In genomic region chr7:155490697-155491628, GRCh38 we compare ENCODE assay signal across 8 cellular contexts. TPM values are rescaled to one million over a fixed set of nuclear protein-coding genes. Genes with fewer than 3 reads are reported as not detected.
DNase-seq lines count a peak whose midpoint lies in the region; ATAC-seq and TF ChIP-seq lines count a peak whose summit lies in the region.

No MANE protein-coding gene starts in this region.

- TF ChIP-seq CTCF in kidney epithelial cell (IDR thresholded peaks at IDR 0.05; ENCODE audit: insufficient read depth, low read length, poor library complexity, severe bottlenecking): no peak

- peaks cover 10 to 35% of the 10 kb centered on the region in 2 donors for H3K27me3 Mint-ChIP-seq in CD8-positive, alpha-beta memory T cell
- H3K27me3 Mint-ChIP-seq in activated naive CD8-positive, alpha-beta T cell treated with anti-CD3 and anti-CD28 coated beads, Interleukin-2, amount 10 ng/mL, durations not matched to agents 7 days and 5 days: peaks cover 13% of the 10 kb centered on the region

- POLR2A ChIA-PET in CD8-positive, alpha-beta memory T cell (lab: Charles Lee): no interaction called here
- POLR2A ChIA-PET in activated naive CD8-positive, alpha-beta T cell treated with anti-CD3 and anti-CD28 coated beads, Interleukin-2, amount 10 ng/mL, durations not matched to agents 7 days and 5 days (lab: Charles Lee): interaction anchor here (0.6 kb wide), 1 partner anchor 1539 kb away, joined by 3 read pairs; no protein-coding TSS in a partner anchor

- peak overlapping the region; percentile 78 to 91 (median 86) for H3K4me3 Mint-ChIP-seq in CD8-positive, alpha-beta memory T cell
- peak overlapping the region; percentile 80 for H3K4me3 Mint-ChIP-seq in activated naive CD8-positive, alpha-beta T cell treated with anti-CD3 and anti-CD28 coated beads, Interleukin-2, amount 10 ng/mL, durations not matched to agents 7 days and 5 days

- H3K9me3 Mint-ChIP-seq in CD8-positive, alpha-beta memory T cell: no peaks in the 10 kb centered on the region
- H3K9me3 Mint-ChIP-seq in activated naive CD8-positive, alpha-beta T cell treated with anti-CD3 and anti-CD28 coated beads, Interleukin-2, amount 10 ng/mL, durations not matched to agents 7 days and 5 days: no peaks in the 10 kb centered on the region

- CTCF ChIA-PET in CD8-positive, alpha-beta memory T cell (lab: Charles Lee): no interaction called here

- peaks cover 0 to 3% (median 0%) of the 10 kb centered on the region in 3 donors for H3K36me3 Mint-ChIP-seq in CD8-positive, alpha-beta memory T cell
- H3K36me3 Mint-ChIP-seq in activated naive CD8-positive, alpha-beta T cell treated with anti-CD3 and anti-CD28 coated beads, Interleukin-2, amount 10 ng/mL, durations not matched to agents 7 days and 5 days: peaks cover 3% of the 10 kb centered on the region

- H3K27me3 ChIP-seq in CD8-positive, alpha-beta memory T cell (ENCODE audit: insufficient read depth, low read length, poor library complexity, severe bottlenecking): peaks cover 8% of the 10 kb centered on the region
- peaks cover 24% of the 10 kb centered on the region for H3K27me3 ChIP-seq in kidney epithelial cell (ENCODE audit: control insufficient read depth, insufficient read depth, low read length)

- peak in 3 of 5 donors; percentile 14 to 23 (median 17) for DNase-seq in CD8-positive, alpha-beta memory T cell
- DNase-seq in activated naive CD8-positive, alpha-beta T cell treated with anti-CD3 and anti-CD28 coated beads, Interleukin-2, amount 10 ng/mL, durations not matched to agents 7 days and 5 days: peak; percentile 70
- DNase-seq in kidney epithelial cell (ENCODE audit: low read depth) (no peak), T-helper 9 cell (no peak), NCI-H2227 treated with DMSO at 0.1 percent for 48 hours (lab: John Stamatoyannopoulos, UW) (no peak)
- peak; percentile 32 for DNase-seq in stimulated activated CD4-positive, alpha-beta T cell treated with anti-CD3 and anti-CD28 coated beads, Interleukin-4, amount 100 ng/mL, for 24 hours

- H3K4me3 ChIP-seq in CD8-positive, alpha-beta memory T cell (ENCODE audit: low read length): peak overlapping the region; percentile 45
- peak overlapping the region; percentile 9 for H3K4me3 ChIP-seq in kidney epithelial cell (ENCODE audit: low read depth, low read length)

- H3K27ac Mint-ChIP-seq in CD8-positive, alpha-beta memory T cell: peak overlapping the region in 6 of 8 donors; percentile 41 to 93 (median 72)
- H3K27ac Mint-ChIP-seq in activated naive CD8-positive, alpha-beta T cell treated with anti-CD3 and anti-CD28 coated beads, Interleukin-2, amount 10 ng/mL, durations not matched to agents 7 days and 5 days: peak overlapping the region; percentile 81

- H3K9me3 ChIP-seq in CD8-positive, alpha-beta memory T cell (ENCODE audit: low read length): no peaks in the 10 kb centered on the region

- ATAC-seq in GM19351 (IDR thresholded peaks at IDR 0.05; ENCODE audit: unreplicated experiment) (peak; percentile 96), HG03432 (IDR thresholded peaks at IDR 0.05; ENCODE audit: unreplicated experiment) (peak; percentile 87)
- peak; percentile 90 for ATAC-seq in activated naive CD8-positive, alpha-beta T cell treated with anti-CD3 and anti-CD28 coated beads, Interleukin-2, amount 10 ng/mL, durations not matched to agents 7 days and 5 days (ENCODE audit: low read depth)

- no peaks in the 10 kb centered on the region for H3K36me3 ChIP-seq in CD8-positive, alpha-beta memory T cell (ENCODE audit: insufficient read depth, low read length)
- no peaks in the 10 kb centered on the region for H3K36me3 ChIP-seq in kidney epithelial cell (ENCODE audit: control insufficient read depth, insufficient read depth, low read length)

- peaks cover 5% of the 10 kb centered on the region for H3K4me1 ChIP-seq in CD8-positive, alpha-beta memory T cell (ENCODE audit: insufficient read depth, low read length)

- peaks cover 11 to 18% (median 18%) of the 10 kb centered on the region in 3 donors for H3K4me1 Mint-ChIP-seq in CD8-positive, alpha-beta memory T cell
- H3K4me1 Mint-ChIP-seq in activated naive CD8-positive, alpha-beta T cell treated with anti-CD3 and anti-CD28 coated beads, Interleukin-2, amount 10 ng/mL, durations not matched to agents 7 days and 5 days: peaks cover 18% of the 10 kb centered on the region

- no peak overlapping the region for H3K27ac ChIP-seq in CD8-positive, alpha-beta memory T cell (ENCODE audit: low read depth, low read length)

RNA-seq across cellular contexts. Expression of gene EN2, which starts 33.0 kb away (rescaled TPM):
- not detected for total RNA-seq in CD8-positive, alpha-beta memory T cell
- not detected for polyA plus RNA-seq in CD8-positive, alpha-beta memory T cell
- not detected for total RNA-seq in activated naive CD8-positive, alpha-beta T cell treated with anti-CD3 and anti-CD28 coated beads, Interleukin-2, amount 10 ng/mL, durations not matched to agents 7 days and 5 days
- total RNA-seq in kidney epithelial cell: 0.07 and 0.17 TPM in 2 replicates

RNA-seq across cellular contexts. Expression of gene CNPY1, which starts 55.4 kb away (rescaled TPM):
- total RNA-seq in CD8-positive, alpha-beta memory T cell: not detected
- not detected for polyA plus RNA-seq in CD8-positive, alpha-beta memory T cell
- not detected for total RNA-seq in activated naive CD8-positive, alpha-beta T cell treated with anti-CD3 and anti-CD28 coated beads, Interleukin-2, amount 10 ng/mL, durations not matched to agents 7 days and 5 days
- total RNA-seq in kidney epithelial cell: not detected in 2 replicates

Comparison
In these comparisons a context has a peak if more than half of its experiments do, and no peak if none do; other contexts are left out.
1. DNase-seq: peak in CD8-positive, alpha-beta memory T cell (3 of 5), activated naive CD8-positive, alpha-beta T cell treated with anti-CD3 and anti-CD28 coated beads, Interleukin-2, amount 10 ng/mL, durations not matched to agents 7 days and 5 days (single experiment) and stimulated activated CD4-positive, alpha-beta T cell treated with anti-CD3 and anti-CD28 coated beads, Interleukin-4, amount 100 ng/mL, for 24 hours (single experiment); none in kidney epithelial cell (single experiment), T-helper 9 cell (single experiment) and NCI-H2227 treated with DMSO at 0.1 percent for 48 hours (single experiment).
2. Peak in every context shown above with its lines, with median percentiles within 50 percentile points of each other: ATAC-seq.